ENCODE assay signal across 12 cellular contexts in genomic region chr2:100470898-100471514, GRCh38. TPM values are rescaled to one million over a fixed set of nuclear protein-coding genes. Genes with fewer than 3 reads are reported as not detected.
DNase-seq lines count a peak whose midpoint lies in the region; ATAC-seq, FAIRE-seq and TF ChIP-seq lines count a peak whose summit lies in the region.
"Had no signal": no experiment of that assay in that cellular context is flagged by ENCODE, and none has a peak within 500 bp of the region (broad histone marks: within the 10 kb centered on the region; RNA-seq: fewer than 3 reads in every experiment).

No MANE protein-coding gene starts in this region.

- H3K4me1 Mint-ChIP-seq in H9: peaks cover 2 to 6% of the 10 kb centered on the region in 2 experiments; a peak in 3 of 4 replicates

- H2BK12ac ChIP-seq in H9 (ENCODE audit: insufficient read length, low read depth, low read length): no peak overlapping the region

- H3K36me3 Mint-ChIP-seq in H9 (ENCODE audit: insufficient read depth in 1 of 3, low read depth in 3 of 3): no peaks in the 10 kb centered on the region

- ATAC-seq in HG03280 (IDR thresholded peaks at IDR 0.05; ENCODE audit: unreplicated experiment) (no peak), GM18519 (IDR thresholded peaks at IDR 0.05; ENCODE audit: low FRiP score, unreplicated experiment) (no peak)
- ATAC-seq: activated CD4-positive, CD25-positive, alpha-beta regulatory T cell treated with anti-CD3 and anti-CD28 coated beads, Interleukin-2, amount 50 U/mL, for 24 hours; heart left ventricle had no signal

- H3K27me3 ChIP-seq in H9 (ENCODE audit: insufficient read depth, low read length): no peaks in the 10 kb centered on the region

- H3K4me2 ChIP-seq in H9 (ENCODE audit: insufficient read depth, insufficient read length, low read length): no peak overlapping the region

- H4K5ac ChIP-seq in H9 (ENCODE audit: insufficient read length, low read depth, low read length): no peak overlapping the region

- H3K4me1 ChIP-seq in H9 (ENCODE audit: insufficient read depth, low read length): no peaks in the 10 kb centered on the region
- H3K4me1 ChIP-seq: heart left ventricle had no signal

- no peak overlapping the region for H3K14ac ChIP-seq in H9 (ENCODE audit: insufficient read depth, low read length)

- no peak overlapping the region for H2BK5ac ChIP-seq in H9 (ENCODE audit: insufficient read length, low read length)

- H3K4me3 Mint-ChIP-seq in H9: peak overlapping the region in 1 of 2 experiments; percentile 18; a peak in 1 of 5 replicates

- no peak overlapping the region for H3K23ac ChIP-seq in H9 (ENCODE audit: insufficient read length, low read depth, low read length)

- no peak overlapping the region for H3K9ac ChIP-seq in H9 (ENCODE audit: extremely low read depth, insufficient read length, low read length)

- H3K4ac ChIP-seq in H9 (ENCODE audit: low read depth, low read length): no peak overlapping the region

- no peak overlapping the region for H3K27ac ChIP-seq in H9 (ENCODE audit: insufficient read length, low read depth, low read length)
- H3K27ac ChIP-seq: heart left ventricle had no signal

- H4K91ac ChIP-seq in H9 (ENCODE audit: insufficient read length, low read depth, low read length): no peak overlapping the region

- TF ChIP-seq CTCF in H9 (conservative IDR thresholded peaks at IDR 0.05): no peak
- TF ChIP-seq CTCF in D721Med (IDR thresholded peaks at IDR 0.05; ENCODE audit: insufficient read depth, missing control alignments): no peak

- H4K20me1 ChIP-seq in H9 (ENCODE audit: control insufficient read depth, insufficient read depth, insufficient read length): no peaks in the 10 kb centered on the region

- no peak overlapping the region for H3T11ph ChIP-seq in H9 (ENCODE audit: low read length)

- no peaks in the 10 kb centered on the region for H3K79me1 ChIP-seq in H9 (ENCODE audit: insufficient read depth, low read depth, low read length, poor library complexity, severe bottlenecking)

- no CpG with 5 or more reads among the region's 16 CpGs for WGBS in H9 (ENCODE audit: extremely low coverage, insufficient read length, low lambda C conversion rate)

- H2AK5ac ChIP-seq in H9 (ENCODE audit: insufficient read length, low read length): no peak overlapping the region

- H3K27ac Mint-ChIP-seq in H9: no peak overlapping the region

- H3K9me3 ChIP-seq in H9 (ENCODE audit: control insufficient read depth, low read depth, low read length): no peaks in the 10 kb centered on the region
- H3K9me3 ChIP-seq: heart left ventricle had no signal

- no peak overlapping the region for H3K18ac ChIP-seq in H9 (ENCODE audit: insufficient read length, low read depth, low read length)

- H2BK20ac ChIP-seq in H9 (ENCODE audit: low read depth, low read length, poor library complexity, severe bottlenecking): no peak overlapping the region

- FAIRE-seq in D721Med (lab: Jason Lieb, UNC): no peak

- DNase-seq in AG20443 (ENCODE audit: low spot score): peak; percentile 43
- peak; percentile 79 for DNase-seq in H9
- DNase-seq in amniotic epithelial cell (ENCODE audit: low read depth): peak; percentile 17
- DNase-seq in kidney tubule cell (ENCODE audit: low spot score): peak; percentile 28
- no peak for DNase-seq in NCI-H524 treated with DMSO at 0.1 percent for 48 hours (lab: John Stamatoyannopoulos, UW)
- no peak for DNase-seq in D721Med (ENCODE audit: insufficient read length, low spot score)
- DNase-seq: Kasumi-1 had no signal

- H4K8ac ChIP-seq in H9 (replicated peaks; ENCODE audit: insufficient read length, low read depth, low read length): no peak overlapping the region

- H2AFZ ChIP-seq in H9 (ENCODE audit: low read length): no peak overlapping the region

- H3K27me3 Mint-ChIP-seq in H9 (ENCODE audit: low read depth): peaks cover 29% of the 10 kb centered on the region

- H3K56ac ChIP-seq in H9 (ENCODE audit: insufficient read length, low read depth, low read length): no peak overlapping the region

- H2BK120ac ChIP-seq in H9 (ENCODE audit: low read depth, low read length, poor library complexity, severe bottlenecking): no peak overlapping the region

- no peaks in the 10 kb centered on the region for H3K23me2 ChIP-seq in H9 (ENCODE audit: insufficient read length, low read depth, low read length, poor library complexity, severe bottlenecking)

- no peak overlapping the region for H2BK15ac ChIP-seq in H9 (ENCODE audit: low read depth, low read length)

- peaks cover 0 to 2% of the 10 kb centered on the region in 2 experiments; a peak in 1 of 5 replicates for H3K9me3 Mint-ChIP-seq in H9

- no peaks in the 10 kb centered on the region for H3K79me2 ChIP-seq in H9 (ENCODE audit: insufficient read depth, low read length)

RNA-seq across cellular contexts. Expression of gene NMS, which starts 0.7 kb away (rescaled TPM):
- not detected in 2 replicates for total RNA-seq in H9 (2021)
- total RNA-seq: heart left ventricle, urinary bladder had no signal

RNA-seq across cellular contexts. Expression of gene CHST10, which starts 53.5 kb away (rescaled TPM):
- total RNA-seq in H9 (2021): 29.7 and 29.8 TPM in 2 replicates

Comparison
In these comparisons a context has a peak if more than half of its experiments do, and no peak if none do; other contexts are left out.
1. DNase-seq: peak in AG20443 (single experiment), H9 (single experiment), amniotic epithelial cell (single experiment) and kidney tubule cell (single experiment); none in NCI-H524 treated with DMSO at 0.1 percent for 48 hours (single experiment) and D721Med (single experiment).